14 cellular contexts compared by ENCODE assay signal in genomic region chr3:87996845-87997244, GRCh38.
DNase-seq lines count a peak whose midpoint lies in the region; ATAC-seq, FAIRE-seq and TF ChIP-seq lines count a peak whose summit lies in the region.
"Had no signal": no experiment of that assay in that cellular context is flagged by ENCODE, and none has a peak within 500 bp of the region (broad histone marks: within the 10 kb centered on the region; RNA-seq: fewer than 3 reads in every experiment).

No MANE protein-coding gene starts in this region.

- peaks cover 0 to 17% (median 10%) of the 10 kb centered on the region in 4 donors for H3K4me1 Mint-ChIP-seq in CD4-positive, CD25-positive, alpha-beta regulatory T cell
- peaks cover 20% of the 10 kb centered on the region for H3K4me1 Mint-ChIP-seq in activated naive CD8-positive, alpha-beta T cell (ENCODE audit: low read depth)

- H3K27me3 Mint-ChIP-seq in CD4-positive, CD25-positive, alpha-beta regulatory T cell, result peaks cover 41% of the 10 kb centered on the region
- H3K27me3 Mint-ChIP-seq in activated naive CD8-positive, alpha-beta T cell, result peaks cover 1% of the 10 kb centered on the region

- TF ChIP-seq CTCF in ascending aorta (IDR thresholded peaks at IDR 0.05) (no peak), GM20000 (IDR thresholded peaks at IDR 0.05; ENCODE audit: extremely low read depth, missing control alignments) (no peak)

- H3K9me3 ChIP-seq in CD4-positive, CD25-positive, alpha-beta regulatory T cell (ENCODE audit: control insufficient read depth in 2 of 2, low read length in 2 of 2), result no peaks in the 10 kb centered on the region
- no peaks in the 10 kb centered on the region for H3K9me3 ChIP-seq in ascending aorta
- H3K9me3 ChIP-seq: right lobe of liver, SJSA1 had no signal

- no peaks in the 10 kb centered on the region for H3K36me3 ChIP-seq in CD4-positive, CD25-positive, alpha-beta regulatory T cell (ENCODE audit: control insufficient read depth, insufficient read depth, low read length)
- no peaks in the 10 kb centered on the region for H3K36me3 ChIP-seq in ascending aorta
- H3K36me3 ChIP-seq: right lobe of liver, SJSA1 had no signal

- peaks cover 0 to 2% (median 0%) of the 10 kb centered on the region in 7 donors for H3K9me3 Mint-ChIP-seq in CD4-positive, CD25-positive, alpha-beta regulatory T cell
- H3K9me3 Mint-ChIP-seq in activated naive CD8-positive, alpha-beta T cell (ENCODE audit: low read depth), result no peaks in the 10 kb centered on the region

- H3K4me3 ChIP-seq in CD4-positive, CD25-positive, alpha-beta regulatory T cell (ENCODE audit: low read depth, low read length), result peak overlapping the region; percentile 66
- H3K4me3 ChIP-seq in ascending aorta, result no peak overlapping the region
- H3K4me3 ChIP-seq: right lobe of liver, SJSA1 had no signal

- no peaks in the 10 kb centered on the region for H3K36me3 Mint-ChIP-seq in CD4-positive, CD25-positive, alpha-beta regulatory T cell
- no peaks in the 10 kb centered on the region for H3K36me3 Mint-ChIP-seq in activated naive CD8-positive, alpha-beta T cell

- H3K27me3 ChIP-seq in CD4-positive, CD25-positive, alpha-beta regulatory T cell (ENCODE audit: control insufficient read depth, insufficient read depth, low read length), result peaks cover 12% of the 10 kb centered on the region
- H3K27me3 ChIP-seq in ascending aorta, result no peaks in the 10 kb centered on the region
- H3K27me3 ChIP-seq: right lobe of liver, SJSA1 had no signal

- peak in 1 of 3 donors; percentile 9 for DNase-seq in CD4-positive, CD25-positive, alpha-beta regulatory T cell
- no peak for DNase-seq in ascending aorta (ENCODE audit: low spot score in 2 of 2)
- DNase-seq in H54 (ENCODE audit: insufficient read length, low spot score), result no peak
- no peak for DNase-seq in GM20000 (ENCODE audit: low spot score)
- DNase-seq in left ventricle myocardium superior, result no peak
- DNase-seq: mesendoderm, NCI-H2081 treated with DMSO at 0.1 percent for 48 hours, right lobe of liver had no signal

- FAIRE-seq in H54 (lab: Jason Lieb, UNC), result no peak
- FAIRE-seq: D721Med had no signal

- peak overlapping the region in 3 of 4 donors; percentile 22 to 54 (median 47) for H3K4me3 Mint-ChIP-seq in CD4-positive, CD25-positive, alpha-beta regulatory T cell
- peak overlapping the region; percentile 68 for H3K4me3 Mint-ChIP-seq in activated naive CD8-positive, alpha-beta T cell

- peak overlapping the region in 2 of 3 donors; percentile 14 to 62 for H3K27ac Mint-ChIP-seq in CD4-positive, CD25-positive, alpha-beta regulatory T cell
- H3K27ac Mint-ChIP-seq in activated naive CD8-positive, alpha-beta T cell, result peak overlapping the region; percentile 81

- no peak for TF ChIP-seq POLR2A in H54 (IDR thresholded peaks at IDR 0.05; ENCODE audit: low read depth, low read length)

- no peak overlapping the region for H3K27ac ChIP-seq in CD4-positive, CD25-positive, alpha-beta regulatory T cell (ENCODE audit: insufficient read depth, low read length, poor library complexity, severe bottlenecking)
- H3K27ac ChIP-seq in ascending aorta, result no peak overlapping the region
- H3K27ac ChIP-seq: HL-60, right lobe of liver, SJSA1 had no signal

- intact Hi-C loops in ascending aorta (cut with DNase I) (no loop called here), left ventricle myocardium superior (cut with micrococcal nuclease) (no loop called here)

- ATAC-seq in CD4-positive, CD25-positive, alpha-beta regulatory T cell (ENCODE audit: low read depth in 2 of 2), result no peak
- ATAC-seq in GM19395 (IDR thresholded peaks at IDR 0.05; ENCODE audit: unreplicated experiment) (peak; percentile 21), HG03095 (IDR thresholded peaks at IDR 0.05; ENCODE audit: unreplicated experiment) (peak; percentile 16), left ventricle myocardium superior (no peak)

- H3K4me1 ChIP-seq in CD4-positive, CD25-positive, alpha-beta regulatory T cell (ENCODE audit: control insufficient read depth, insufficient read depth, low read length, poor library complexity, severe bottlenecking), result peaks cover 11% of the 10 kb centered on the region
- H3K4me1 ChIP-seq in ascending aorta, result no peaks in the 10 kb centered on the region
- H3K4me1 ChIP-seq: SJSA1 had no signal

Comparison
In these comparisons a context has a peak if more than half of its experiments do, and no peak if none do; other contexts are left out.
1. ATAC-seq: peak in GM19395 (single experiment) and HG03095 (single experiment); none in CD4-positive, CD25-positive, alpha-beta regulatory T cell (0 of 2) and left ventricle myocardium superior (single experiment).